Comparison of ENCODE assay signal across 18 cellular contexts in the genomic region with DNA sequence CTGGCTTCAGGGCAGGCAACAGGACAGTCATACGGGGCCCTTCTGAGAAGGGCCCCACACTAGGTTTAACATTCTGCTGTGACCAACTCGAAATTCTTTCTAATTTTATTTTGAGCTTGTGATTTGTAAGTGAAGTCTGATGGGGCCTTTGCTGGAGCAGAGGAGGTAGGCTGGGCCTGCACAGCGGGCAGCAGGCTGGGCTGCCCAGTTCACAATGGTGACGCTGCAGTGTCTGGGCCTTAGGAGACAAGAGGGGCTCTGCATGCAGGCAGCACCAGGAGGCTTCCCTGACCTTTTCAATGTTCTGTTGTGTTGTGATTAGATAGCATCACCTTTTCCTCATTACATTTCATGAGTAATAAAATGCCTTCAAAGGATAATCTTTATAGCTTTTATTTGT.
"Had no signal": no experiment of that assay in that cellular context is flagged by ENCODE, and none has a peak within 500 bp of the region (broad histone marks: within the 10 kb centered on the region; RNA-seq: fewer than 3 reads in every experiment).

No MANE protein-coding gene starts in this region.

- H3K27ac ChIP-seq: SJSA1, SK-N-MC had no signal

- DNase-seq: KBM-7, NCI-H1092, NCI-H1436, NCI-H187, NCI-H2029, NCI-H2081 treated with DMSO at 0.1 percent for 48 hours, NCI-H2171, NCI-H226, NCI-H446, NCI-H510A, NCI-H524 treated with DMSO at 0.1 percent for 48 hours, NCI-H69, NCI-H774, Right ventricle myocardium superior, RPMI8226, SIG-M5 had no signal

- H3K4me3 ChIP-seq: SJSA1, SK-N-MC had no signal

- H3K9me3 ChIP-seq: SJSA1 had no signal

- H3K36me3 ChIP-seq: SJSA1 had no signal

- H3K27me3 ChIP-seq: SJSA1 had no signal

- H3K4me1 ChIP-seq: SJSA1 had no signal
